1 cellular context compared by ENCODE assay signal in the genomic region with DNA sequence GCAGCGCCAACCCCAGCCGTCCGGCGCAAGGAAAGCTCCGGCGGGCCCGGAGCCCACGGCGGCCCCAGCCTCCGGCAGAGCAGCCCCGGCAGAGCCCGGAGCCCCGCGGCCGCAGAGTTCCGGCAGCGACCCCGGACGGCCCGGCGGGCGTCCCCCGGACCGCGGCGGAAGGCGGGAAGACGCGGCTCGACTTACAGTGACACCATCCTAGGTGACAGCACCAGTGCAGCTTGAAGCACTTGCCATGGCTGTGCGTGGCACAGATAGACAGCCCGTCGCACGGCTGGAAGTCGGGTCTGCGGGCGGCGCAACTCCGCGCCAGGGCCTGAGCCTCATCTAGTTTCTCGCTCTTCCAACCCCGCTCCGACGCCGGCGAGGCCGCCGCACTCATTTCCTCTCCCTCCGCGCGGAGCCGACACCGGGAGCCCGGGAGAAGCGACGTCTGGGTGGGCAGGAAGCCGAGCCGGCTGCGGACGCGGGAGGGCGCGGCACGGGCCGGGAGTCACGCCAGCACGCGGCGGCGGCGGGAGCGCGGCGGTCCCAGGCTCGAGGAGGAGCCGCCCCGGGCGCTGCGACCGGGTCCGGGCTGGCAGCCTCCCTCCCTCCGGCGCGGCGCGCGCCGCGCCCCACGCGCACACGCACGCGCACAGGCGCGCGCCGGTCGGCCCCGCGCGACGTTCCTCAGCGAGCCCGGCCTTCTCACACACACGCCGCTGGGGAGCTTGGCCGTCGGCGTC.
A peak's percentile ranks its signal among the peaks of the same experiment; 100 is the strongest.
TF ChIP-seq lines count a peak whose summit lies in the region.

A gene with protein sequence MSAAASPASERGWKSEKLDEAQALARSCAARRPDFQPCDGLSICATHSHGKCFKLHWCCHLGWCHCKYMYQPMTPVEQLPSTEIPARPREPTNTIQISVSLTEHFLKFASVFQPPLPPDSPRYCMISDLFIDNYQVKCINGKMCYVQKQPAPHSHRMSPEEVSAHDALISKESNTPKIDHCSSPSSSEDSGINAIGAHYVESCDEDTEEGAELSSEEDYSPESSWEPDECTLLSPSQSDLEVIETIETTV (minus strand): TSS at position 628 of the 737 bp plus-strand sequence. CDS start 237 bp downstream, at position 391.

TF ChIP-seq in HepG2, 621 proteins besides CTCF, POLR2A, EP300 and RAD21 (continued from another document and continues in another):
- TF ChIP-seq HNRNPLL (IDR thresholded peaks at IDR 0.05; ENCODE audit: low read depth, low read length, poor library complexity, severe bottlenecking) (peak; percentile 42), MYC (CRISPR knock-in tag; IDR thresholded peaks at IDR 0.05; ENCODE audit: borderline replicate concordance) (peak; percentile 20; the same call in 1 of the 2 replicates), ZSCAN30 (CRISPR knock-in tag; IDR thresholded peaks at IDR 0.05) (no peak), GTF3A (CRISPR knock-in tag; conservative IDR thresholded peaks at IDR 0.05) (no peak), XRCC5 (optimal IDR thresholded peaks at IDR 0.05; ENCODE audit: low read length) (peak; percentile 30), SALL2 (CRISPR knock-in tag; IDR thresholded peaks at IDR 0.05) (peak; percentile 57; the same call in 1 of the 2 replicates), ZNF230 (CRISPR knock-in tag; IDR thresholded peaks at IDR 0.05) (no peak), CCDC6 (CRISPR knock-in tag; IDR thresholded peaks at IDR 0.05) (no peak), ZFYVE20 (CRISPR knock-in tag; IDR thresholded peaks at IDR 0.05; ENCODE audit: borderline replicate concordance, low read depth) (peak; percentile 19; the same call in 1 of the 2 replicates), AHR (CRISPR knock-in tag; IDR thresholded peaks at IDR 0.05) (no peak), RARG (CRISPR knock-in tag; IDR thresholded peaks at IDR 0.05; ENCODE audit: low read depth) (no peak), ZNF598 (CRISPR knock-in tag; IDR thresholded peaks at IDR 0.05; ENCODE audit: borderline replicate concordance) (no peak), ZNF781 (CRISPR knock-in tag; IDR thresholded peaks at IDR 0.05; ENCODE audit: borderline replicate concordance, not compliant biosample characterization) (no peak), HOXA3 (CRISPR knock-in tag; IDR thresholded peaks at IDR 0.05) (no peak), GPN1 (CRISPR knock-in tag; IDR thresholded peaks at IDR 0.05; ENCODE audit: borderline replicate concordance) (no peak), ZNF883 (CRISPR knock-in tag; IDR thresholded peaks at IDR 0.05; ENCODE audit: not compliant biosample characterization) (no peak), NBN (conservative IDR thresholded peaks at IDR 0.05) (no peak), ZMYM3 (CRISPR knock-in tag; IDR thresholded peaks at IDR 0.05) (no peak), ZBTB3 (CRISPR knock-in tag; IDR thresholded peaks at IDR 0.05; ENCODE audit: borderline replicate concordance, low read depth) (no peak), ZNF792 (CRISPR knock-in tag; IDR thresholded peaks at IDR 0.05) (no peak)
- TF ChIP-seq, protein P1, sequence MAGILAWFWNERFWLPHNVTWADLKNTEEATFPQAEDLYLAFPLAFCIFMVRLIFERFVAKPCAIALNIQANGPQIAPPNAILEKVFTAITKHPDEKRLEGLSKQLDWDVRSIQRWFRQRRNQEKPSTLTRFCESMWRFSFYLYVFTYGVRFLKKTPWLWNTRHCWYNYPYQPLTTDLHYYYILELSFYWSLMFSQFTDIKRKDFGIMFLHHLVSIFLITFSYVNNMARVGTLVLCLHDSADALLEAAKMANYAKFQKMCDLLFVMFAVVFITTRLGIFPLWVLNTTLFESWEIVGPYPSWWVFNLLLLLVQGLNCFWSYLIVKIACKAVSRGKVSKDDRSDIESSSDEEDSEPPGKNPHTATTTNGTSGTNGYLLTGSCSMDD (CRISPR knock-in tag; IDR thresholded peaks at IDR 0.05), result no peak
- TF ChIP-seq, protein P2, sequence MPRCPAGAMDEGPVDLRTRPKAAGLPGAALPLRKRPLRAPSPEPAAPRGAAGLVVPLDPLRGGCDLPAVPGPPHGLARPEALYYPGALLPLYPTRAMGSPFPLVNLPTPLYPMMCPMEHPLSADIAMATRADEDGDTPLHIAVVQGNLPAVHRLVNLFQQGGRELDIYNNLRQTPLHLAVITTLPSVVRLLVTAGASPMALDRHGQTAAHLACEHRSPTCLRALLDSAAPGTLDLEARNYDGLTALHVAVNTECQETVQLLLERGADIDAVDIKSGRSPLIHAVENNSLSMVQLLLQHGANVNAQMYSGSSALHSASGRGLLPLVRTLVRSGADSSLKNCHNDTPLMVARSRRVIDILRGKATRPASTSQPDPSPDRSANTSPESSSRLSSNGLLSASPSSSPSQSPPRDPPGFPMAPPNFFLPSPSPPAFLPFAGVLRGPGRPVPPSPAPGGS (CRISPR knock-in tag; IDR thresholded peaks at IDR 0.05), result peak; percentile 66; the same call in 1 of the 2 replicates
- TF ChIP-seq, protein P3, sequence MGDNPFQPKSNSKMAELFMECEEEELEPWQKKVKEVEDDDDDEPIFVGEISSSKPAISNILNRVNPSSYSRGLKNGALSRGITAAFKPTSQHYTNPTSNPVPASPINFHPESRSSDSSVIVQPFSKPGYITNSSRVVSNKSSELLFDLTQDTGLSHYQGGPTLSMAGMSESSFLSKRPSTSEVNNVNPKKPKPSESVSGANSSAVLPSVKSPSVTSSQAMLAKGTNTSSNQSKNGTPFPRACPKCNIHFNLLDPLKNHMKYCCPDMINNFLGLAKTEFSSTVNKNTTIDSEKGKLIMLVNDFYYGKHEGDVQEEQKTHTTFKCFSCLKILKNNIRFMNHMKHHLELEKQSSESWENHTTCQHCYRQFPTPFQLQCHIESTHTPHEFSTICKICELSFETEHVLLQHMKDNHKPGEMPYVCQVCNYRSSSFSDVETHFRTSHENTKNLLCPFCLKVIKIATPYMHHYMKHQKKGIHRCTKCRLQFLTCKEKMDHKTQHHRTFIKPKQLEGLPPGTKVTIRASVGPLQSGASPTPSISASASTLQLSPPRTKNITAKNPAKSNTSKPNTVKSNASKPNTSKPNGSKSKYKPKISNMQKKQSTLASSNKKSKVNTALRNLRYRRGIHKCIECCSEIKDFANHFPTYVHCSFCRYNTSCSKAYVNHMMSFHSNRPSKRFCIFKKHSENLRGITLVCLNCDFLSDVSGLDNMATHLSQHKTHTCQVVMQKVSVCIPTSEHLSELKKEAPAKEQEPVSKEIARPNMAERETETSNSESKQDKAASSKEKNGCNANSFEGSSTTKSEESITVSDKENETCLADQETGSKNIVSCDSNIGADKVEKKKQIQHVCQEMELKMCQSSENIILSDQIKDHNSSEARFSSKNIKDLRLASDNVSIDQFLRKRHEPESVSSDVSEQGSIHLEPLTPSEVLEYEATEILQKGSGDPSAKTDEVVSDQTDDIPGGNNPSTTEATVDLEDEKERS (CRISPR knock-in tag; IDR thresholded peaks at IDR 0.05), result no peak
- TF ChIP-seq, protein P4, sequence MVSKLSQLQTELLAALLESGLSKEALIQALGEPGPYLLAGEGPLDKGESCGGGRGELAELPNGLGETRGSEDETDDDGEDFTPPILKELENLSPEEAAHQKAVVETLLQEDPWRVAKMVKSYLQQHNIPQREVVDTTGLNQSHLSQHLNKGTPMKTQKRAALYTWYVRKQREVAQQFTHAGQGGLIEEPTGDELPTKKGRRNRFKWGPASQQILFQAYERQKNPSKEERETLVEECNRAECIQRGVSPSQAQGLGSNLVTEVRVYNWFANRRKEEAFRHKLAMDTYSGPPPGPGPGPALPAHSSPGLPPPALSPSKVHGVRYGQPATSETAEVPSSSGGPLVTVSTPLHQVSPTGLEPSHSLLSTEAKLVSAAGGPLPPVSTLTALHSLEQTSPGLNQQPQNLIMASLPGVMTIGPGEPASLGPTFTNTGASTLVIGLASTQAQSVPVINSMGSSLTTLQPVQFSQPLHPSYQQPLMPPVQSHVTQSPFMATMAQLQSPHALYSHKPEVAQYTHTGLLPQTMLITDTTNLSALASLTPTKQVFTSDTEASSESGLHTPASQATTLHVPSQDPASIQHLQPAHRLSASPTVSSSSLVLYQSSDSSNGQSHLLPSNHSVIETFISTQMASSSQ (IDR thresholded peaks at IDR 0.05; ENCODE audit: low read depth), result no peak
- TF ChIP-seq, protein P4 (CRISPR knock-in tag; IDR thresholded peaks at IDR 0.05; ENCODE audit: borderline replicate concordance), result no peak
- TF ChIP-seq, protein P5, sequence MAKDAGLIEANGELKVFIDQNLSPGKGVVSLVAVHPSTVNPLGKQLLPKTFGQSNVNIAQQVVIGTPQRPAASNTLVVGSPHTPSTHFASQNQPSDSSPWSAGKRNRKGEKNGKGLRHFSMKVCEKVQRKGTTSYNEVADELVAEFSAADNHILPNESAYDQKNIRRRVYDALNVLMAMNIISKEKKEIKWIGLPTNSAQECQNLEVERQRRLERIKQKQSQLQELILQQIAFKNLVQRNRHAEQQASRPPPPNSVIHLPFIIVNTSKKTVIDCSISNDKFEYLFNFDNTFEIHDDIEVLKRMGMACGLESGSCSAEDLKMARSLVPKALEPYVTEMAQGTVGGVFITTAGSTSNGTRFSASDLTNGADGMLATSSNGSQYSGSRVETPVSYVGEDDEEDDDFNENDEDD (CRISPR knock-in tag; IDR thresholded peaks at IDR 0.05; ENCODE audit: borderline replicate concordance), result peak; percentile 20; the same call in 1 of the 2 replicates
- TF ChIP-seq, protein P6, sequence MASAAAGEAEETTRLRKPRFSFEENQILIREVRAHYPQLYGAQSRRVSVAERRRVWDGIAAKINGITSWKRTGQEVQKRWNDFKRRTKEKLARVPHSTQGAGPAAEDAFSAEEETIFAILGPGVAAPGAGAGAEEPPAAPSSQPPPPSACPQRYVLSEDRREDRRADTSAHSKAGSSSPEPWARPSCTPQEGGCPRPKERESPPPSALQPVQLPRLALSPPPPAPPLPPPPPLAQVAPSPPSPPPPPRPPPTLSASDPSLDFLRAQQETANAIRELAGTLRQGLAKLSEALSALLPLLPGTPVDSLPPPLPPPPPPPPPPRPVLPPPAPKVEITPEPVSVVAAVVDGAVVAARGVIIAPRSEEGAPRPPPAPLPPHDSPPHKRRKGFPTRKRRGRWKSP (CRISPR knock-in tag; IDR thresholded peaks at IDR 0.05), result peak; percentile 60; the same call in 1 of the 2 replicates
- TF ChIP-seq, protein P7, sequence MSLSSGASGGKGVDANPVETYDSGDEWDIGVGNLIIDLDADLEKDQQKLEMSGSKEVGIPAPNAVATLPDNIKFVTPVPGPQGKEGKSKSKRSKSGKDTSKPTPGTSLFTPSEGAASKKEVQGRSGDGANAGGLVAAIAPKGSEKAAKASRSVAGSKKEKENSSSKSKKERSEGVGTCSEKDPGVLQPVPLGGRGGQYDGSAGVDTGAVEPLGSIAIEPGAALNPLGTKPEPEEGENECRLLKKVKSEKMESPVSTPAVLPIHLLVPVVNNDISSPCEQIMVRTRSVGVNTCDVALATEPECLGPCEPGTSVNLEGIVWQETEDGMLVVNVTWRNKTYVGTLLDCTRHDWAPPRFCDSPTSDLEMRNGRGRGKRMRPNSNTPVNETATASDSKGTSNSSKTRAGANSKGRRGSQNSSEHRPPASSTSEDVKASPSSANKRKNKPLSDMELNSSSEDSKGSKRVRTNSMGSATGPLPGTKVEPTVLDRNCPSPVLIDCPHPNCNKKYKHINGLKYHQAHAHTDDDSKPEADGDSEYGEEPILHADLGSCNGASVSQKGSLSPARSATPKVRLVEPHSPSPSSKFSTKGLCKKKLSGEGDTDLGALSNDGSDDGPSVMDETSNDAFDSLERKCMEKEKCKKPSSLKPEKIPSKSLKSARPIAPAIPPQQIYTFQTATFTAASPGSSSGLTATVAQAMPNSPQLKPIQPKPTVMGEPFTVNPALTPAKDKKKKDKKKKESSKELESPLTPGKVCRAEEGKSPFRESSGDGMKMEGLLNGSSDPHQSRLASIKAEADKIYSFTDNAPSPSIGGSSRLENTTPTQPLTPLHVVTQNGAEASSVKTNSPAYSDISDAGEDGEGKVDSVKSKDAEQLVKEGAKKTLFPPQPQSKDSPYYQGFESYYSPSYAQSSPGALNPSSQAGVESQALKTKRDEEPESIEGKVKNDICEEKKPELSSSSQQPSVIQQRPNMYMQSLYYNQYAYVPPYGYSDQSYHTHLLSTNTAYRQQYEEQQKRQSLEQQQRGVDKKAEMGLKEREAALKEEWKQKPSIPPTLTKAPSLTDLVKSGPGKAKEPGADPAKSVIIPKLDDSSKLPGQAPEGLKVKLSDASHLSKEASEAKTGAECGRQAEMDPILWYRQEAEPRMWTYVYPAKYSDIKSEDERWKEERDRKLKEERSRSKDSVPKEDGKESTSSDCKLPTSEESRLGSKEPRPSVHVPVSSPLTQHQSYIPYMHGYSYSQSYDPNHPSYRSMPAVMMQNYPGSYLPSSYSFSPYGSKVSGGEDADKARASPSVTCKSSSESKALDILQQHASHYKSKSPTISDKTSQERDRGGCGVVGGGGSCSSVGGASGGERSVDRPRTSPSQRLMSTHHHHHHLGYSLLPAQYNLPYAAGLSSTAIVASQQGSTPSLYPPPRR (CRISPR knock-in tag; IDR thresholded peaks at IDR 0.05; ENCODE audit: borderline replicate concordance), result no peak
- TF ChIP-seq, protein P8, sequence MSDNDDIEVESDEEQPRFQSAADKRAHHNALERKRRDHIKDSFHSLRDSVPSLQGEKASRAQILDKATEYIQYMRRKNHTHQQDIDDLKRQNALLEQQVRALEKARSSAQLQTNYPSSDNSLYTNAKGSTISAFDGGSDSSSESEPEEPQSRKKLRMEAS (IDR thresholded peaks at IDR 0.05), result peak; percentile 93
- TF ChIP-seq, protein P9, sequence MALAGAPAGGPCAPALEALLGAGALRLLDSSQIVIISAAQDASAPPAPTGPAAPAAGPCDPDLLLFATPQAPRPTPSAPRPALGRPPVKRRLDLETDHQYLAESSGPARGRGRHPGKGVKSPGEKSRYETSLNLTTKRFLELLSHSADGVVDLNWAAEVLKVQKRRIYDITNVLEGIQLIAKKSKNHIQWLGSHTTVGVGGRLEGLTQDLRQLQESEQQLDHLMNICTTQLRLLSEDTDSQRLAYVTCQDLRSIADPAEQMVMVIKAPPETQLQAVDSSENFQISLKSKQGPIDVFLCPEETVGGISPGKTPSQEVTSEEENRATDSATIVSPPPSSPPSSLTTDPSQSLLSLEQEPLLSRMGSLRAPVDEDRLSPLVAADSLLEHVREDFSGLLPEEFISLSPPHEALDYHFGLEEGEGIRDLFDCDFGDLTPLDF (CRISPR knock-in tag; IDR thresholded peaks at IDR 0.05), result 0 out of 2 replicates have a peak, but pooled peaks have one; percentile 25
